In the genomic region with DNA sequence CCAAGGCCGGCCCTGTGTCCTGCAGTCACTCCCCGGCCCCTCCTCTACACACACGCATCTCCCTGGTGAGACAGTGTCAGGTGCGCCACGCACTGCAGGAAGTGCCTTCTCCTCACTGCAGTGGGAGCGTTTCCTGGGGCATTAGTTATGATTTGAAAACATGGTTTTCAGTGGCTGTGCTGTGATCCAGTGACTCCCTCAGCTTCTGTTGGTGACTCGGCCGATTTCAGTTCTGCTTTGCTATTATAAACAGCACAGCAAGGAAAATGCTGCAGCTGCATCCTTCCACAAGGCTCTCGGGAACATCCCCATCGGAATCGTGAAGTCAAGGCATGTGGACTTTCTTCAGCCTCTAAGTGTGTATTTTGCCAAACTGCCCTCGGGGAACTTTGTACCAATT, we compare ENCODE assay signal across 1 cellular context.
TF ChIP-seq lines count a peak whose summit lies in the region.

No MANE protein-coding gene starts in this region.

TF ChIP-seq in WTC11, 78 proteins besides CTCF, POLR2A, EP300 and RAD21 (continued from another document):
- TF ChIP-seq, protein P1, sequence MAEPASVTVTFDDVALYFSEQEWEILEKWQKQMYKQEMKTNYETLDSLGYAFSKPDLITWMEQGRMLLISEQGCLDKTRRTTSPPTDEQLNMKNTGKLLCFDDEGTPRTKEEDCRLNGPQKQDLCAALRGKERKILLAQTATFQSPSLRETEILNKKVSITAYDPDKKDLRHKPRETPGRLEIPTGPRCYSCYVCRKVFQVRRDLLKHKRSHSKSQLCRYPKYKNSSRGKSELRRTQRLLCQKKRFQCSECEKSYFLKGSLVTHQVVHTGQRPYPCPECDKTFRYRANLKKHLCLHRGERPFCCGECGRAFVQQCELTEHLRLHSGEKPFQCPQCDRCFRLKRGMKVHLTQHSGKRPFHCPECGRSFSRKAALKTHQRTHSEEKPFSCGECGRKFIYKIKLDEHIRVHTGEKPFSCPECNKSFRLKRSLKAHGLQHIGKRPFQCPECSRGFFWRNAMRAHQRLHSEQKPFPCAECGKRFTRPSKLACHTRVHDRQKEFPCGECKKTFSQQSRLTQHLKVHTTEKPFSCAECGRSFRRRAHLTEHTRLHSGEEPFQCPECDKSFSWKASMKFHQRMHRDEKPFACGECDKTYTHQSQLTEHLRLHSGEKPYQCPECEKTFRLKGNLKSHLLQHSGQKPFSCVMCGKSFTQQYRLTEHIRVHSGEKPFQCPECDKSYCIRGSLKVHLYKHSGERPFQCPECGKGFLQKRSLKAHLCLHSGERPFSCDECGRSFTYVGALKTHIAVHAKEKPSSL (CRISPR knock-in tag; conservative IDR thresholded peaks at IDR 0.05) = no peak
- TF ChIP-seq TP53 (CRISPR knock-in tag; IDR thresholded peaks at IDR 0.05) = no peak
